In the genomic region with DNA sequence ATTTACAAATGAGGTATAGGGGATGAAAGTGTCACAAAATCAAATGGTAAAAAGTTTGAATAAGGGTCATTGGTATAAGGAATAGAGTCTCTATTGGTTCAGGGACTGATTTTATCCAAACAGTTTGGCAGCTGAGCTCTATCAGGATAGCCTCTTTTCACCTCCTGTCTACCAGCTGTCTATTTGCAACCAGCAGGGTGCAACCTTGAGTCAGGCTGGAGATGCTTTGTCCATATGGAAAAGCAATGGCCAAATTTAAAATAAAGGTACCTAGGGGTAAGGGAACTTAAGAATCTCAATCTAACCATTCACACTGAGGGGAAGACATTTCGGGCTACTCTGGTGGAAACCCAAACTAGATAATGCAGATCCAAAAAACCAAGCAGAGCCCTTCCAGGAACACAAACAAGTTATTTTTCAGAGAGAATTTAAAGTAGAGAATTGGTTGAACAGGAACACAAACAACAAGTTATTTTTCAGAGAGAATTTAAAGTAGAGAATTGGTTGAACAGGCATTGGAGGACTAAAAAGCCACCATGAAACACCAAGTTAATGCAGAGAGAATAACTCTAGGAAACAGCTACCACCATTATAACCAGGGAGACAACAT, we compare ENCODE assay signal across 8 cellular contexts. TPM values are rescaled to one million over a fixed set of nuclear protein-coding genes. Genes with fewer than 3 reads are reported as not detected.
DNase-seq lines count a peak whose midpoint lies in the region; ATAC-seq and TF ChIP-seq lines count a peak whose summit lies in the region.

No MANE protein-coding gene starts in this region.

- peaks cover 29% of the 10 kb centered on the region for H3K36me3 Mint-ChIP-seq in WTC11

- no peak; the same call in 1 of the 2 replicates for TF ChIP-seq CTCF in WTC11 (IDR thresholded peaks at IDR 0.05)

- peaks cover 54% of the 10 kb centered on the region for H3K9me3 Mint-ChIP-seq in WTC11

- CTCF ChIA-PET in WTC11 (lab: Charles Lee): interaction anchor here (0.6 to 1.6 kb wide), 8 partner anchors 8 to 768 kb away, joined by 3 to 4 read pairs (median 3); no protein-coding TSS in a partner anchor

- H3K27ac Mint-ChIP-seq in WTC11: no peak overlapping the region

- in situ Hi-C loops in G401 (cut with HindIII; ENCODE audit: low sequenced_read_pairs): no loop called here

- POLR2A ChIA-PET in WTC11 (lab: Charles Lee): no interaction called here

- peaks cover 6% of the 10 kb centered on the region; the same call in 1 of the 2 replicates for H3K27me3 Mint-ChIP-seq in WTC11 (ENCODE audit: low read depth)

- DNase-seq in G401 (ENCODE audit: low spot score) (peak; percentile 79), Kasumi-1 (lab: John Stamatoyannopoulos, UW) (peak; percentile 20 to 67), WTC11 (ENCODE audit: low spot score) (peak; percentile 20), myocyte (ENCODE audit: low read depth) (peak; percentile 1), DMS79 (lab: John Stamatoyannopoulos, UW) (no peak), NOMO-1 (lab: John Stamatoyannopoulos, UW; ENCODE audit: unreplicated experiment in 2 of 2) (no peak), glomerular visceral epithelial cell (ENCODE audit: extremely low spot score) (no peak)
- no peak for DNase-seq in effector CD8-positive, alpha-beta T cell (lab: John Stamatoyannopoulos, UW)

- H3K4me1 Mint-ChIP-seq in WTC11: no peaks in the 10 kb centered on the region

- ATAC-seq in WTC11: peak; percentile 34; the same call in 1 of the 2 replicates

- H3K4me3 Mint-ChIP-seq in WTC11: no peak overlapping the region

TF ChIP-seq in WTC11, 78 proteins besides CTCF, POLR2A, EP300 and RAD21 (continues in another document):
- no peak for TF ChIP-seq HMGA2 (CRISPR knock-in tag; IDR thresholded peaks at IDR 0.05)
- TF ChIP-seq CREM (CRISPR knock-in tag; IDR thresholded peaks at IDR 0.05): no peak
- TF ChIP-seq, protein P1, sequence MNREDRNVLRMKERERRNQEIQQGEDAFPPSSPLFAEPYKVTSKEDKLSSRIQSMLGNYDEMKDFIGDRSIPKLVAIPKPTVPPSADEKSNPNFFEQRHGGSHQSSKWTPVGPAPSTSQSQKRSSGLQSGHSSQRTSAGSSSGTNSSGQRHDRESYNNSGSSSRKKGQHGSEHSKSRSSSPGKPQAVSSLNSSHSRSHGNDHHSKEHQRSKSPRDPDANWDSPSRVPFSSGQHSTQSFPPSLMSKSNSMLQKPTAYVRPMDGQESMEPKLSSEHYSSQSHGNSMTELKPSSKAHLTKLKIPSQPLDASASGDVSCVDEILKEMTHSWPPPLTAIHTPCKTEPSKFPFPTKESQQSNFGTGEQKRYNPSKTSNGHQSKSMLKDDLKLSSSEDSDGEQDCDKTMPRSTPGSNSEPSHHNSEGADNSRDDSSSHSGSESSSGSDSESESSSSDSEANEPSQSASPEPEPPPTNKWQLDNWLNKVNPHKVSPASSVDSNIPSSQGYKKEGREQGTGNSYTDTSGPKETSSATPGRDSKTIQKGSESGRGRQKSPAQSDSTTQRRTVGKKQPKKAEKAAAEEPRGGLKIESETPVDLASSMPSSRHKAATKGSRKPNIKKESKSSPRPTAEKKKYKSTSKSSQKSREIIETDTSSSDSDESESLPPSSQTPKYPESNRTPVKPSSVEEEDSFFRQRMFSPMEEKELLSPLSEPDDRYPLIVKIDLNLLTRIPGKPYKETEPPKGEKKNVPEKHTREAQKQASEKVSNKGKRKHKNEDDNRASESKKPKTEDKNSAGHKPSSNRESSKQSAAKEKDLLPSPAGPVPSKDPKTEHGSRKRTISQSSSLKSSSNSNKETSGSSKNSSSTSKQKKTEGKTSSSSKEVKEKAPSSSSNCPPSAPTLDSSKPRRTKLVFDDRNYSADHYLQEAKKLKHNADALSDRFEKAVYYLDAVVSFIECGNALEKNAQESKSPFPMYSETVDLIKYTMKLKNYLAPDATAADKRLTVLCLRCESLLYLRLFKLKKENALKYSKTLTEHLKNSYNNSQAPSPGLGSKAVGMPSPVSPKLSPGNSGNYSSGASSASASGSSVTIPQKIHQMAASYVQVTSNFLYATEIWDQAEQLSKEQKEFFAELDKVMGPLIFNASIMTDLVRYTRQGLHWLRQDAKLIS (CRISPR knock-in tag; IDR thresholded peaks at IDR 0.05; ENCODE audit: borderline replicate concordance): no peak
- TF ChIP-seq, protein P2, sequence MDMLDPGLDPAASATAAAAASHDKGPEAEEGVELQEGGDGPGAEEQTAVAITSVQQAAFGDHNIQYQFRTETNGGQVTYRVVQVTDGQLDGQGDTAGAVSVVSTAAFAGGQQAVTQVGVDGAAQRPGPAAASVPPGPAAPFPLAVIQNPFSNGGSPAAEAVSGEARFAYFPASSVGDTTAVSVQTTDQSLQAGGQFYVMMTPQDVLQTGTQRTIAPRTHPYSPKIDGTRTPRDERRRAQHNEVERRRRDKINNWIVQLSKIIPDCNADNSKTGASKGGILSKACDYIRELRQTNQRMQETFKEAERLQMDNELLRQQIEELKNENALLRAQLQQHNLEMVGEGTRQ (CRISPR knock-in tag; IDR thresholded peaks at IDR 0.05): no peak
- TF ChIP-seq, protein P3, sequence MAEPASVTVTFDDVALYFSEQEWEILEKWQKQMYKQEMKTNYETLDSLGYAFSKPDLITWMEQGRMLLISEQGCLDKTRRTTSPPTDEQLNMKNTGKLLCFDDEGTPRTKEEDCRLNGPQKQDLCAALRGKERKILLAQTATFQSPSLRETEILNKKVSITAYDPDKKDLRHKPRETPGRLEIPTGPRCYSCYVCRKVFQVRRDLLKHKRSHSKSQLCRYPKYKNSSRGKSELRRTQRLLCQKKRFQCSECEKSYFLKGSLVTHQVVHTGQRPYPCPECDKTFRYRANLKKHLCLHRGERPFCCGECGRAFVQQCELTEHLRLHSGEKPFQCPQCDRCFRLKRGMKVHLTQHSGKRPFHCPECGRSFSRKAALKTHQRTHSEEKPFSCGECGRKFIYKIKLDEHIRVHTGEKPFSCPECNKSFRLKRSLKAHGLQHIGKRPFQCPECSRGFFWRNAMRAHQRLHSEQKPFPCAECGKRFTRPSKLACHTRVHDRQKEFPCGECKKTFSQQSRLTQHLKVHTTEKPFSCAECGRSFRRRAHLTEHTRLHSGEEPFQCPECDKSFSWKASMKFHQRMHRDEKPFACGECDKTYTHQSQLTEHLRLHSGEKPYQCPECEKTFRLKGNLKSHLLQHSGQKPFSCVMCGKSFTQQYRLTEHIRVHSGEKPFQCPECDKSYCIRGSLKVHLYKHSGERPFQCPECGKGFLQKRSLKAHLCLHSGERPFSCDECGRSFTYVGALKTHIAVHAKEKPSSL (CRISPR knock-in tag; conservative IDR thresholded peaks at IDR 0.05): no peak
- TF ChIP-seq FOXP1 (CRISPR knock-in tag; IDR thresholded peaks at IDR 0.05; ENCODE audit: borderline replicate concordance): no peak
- TF ChIP-seq, protein P4, sequence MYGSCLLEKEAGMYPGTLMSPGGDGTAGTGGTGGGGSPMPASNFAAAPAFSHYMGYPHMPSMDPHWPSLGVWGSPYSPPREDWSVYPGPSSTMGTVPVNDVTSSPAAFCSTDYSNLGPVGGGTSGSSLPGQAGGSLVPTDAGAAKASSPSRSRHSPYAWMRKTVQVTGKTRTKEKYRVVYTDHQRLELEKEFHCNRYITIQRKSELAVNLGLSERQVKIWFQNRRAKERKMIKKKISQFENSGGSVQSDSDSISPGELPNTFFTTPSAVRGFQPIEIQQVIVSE (CRISPR knock-in tag; IDR thresholded peaks at IDR 0.05; ENCODE audit: borderline replicate concordance): no peak
- TF ChIP-seq ZNF263 (CRISPR knock-in tag; IDR thresholded peaks at IDR 0.05; ENCODE audit: low read depth): no peak
- TF ChIP-seq, protein P5, sequence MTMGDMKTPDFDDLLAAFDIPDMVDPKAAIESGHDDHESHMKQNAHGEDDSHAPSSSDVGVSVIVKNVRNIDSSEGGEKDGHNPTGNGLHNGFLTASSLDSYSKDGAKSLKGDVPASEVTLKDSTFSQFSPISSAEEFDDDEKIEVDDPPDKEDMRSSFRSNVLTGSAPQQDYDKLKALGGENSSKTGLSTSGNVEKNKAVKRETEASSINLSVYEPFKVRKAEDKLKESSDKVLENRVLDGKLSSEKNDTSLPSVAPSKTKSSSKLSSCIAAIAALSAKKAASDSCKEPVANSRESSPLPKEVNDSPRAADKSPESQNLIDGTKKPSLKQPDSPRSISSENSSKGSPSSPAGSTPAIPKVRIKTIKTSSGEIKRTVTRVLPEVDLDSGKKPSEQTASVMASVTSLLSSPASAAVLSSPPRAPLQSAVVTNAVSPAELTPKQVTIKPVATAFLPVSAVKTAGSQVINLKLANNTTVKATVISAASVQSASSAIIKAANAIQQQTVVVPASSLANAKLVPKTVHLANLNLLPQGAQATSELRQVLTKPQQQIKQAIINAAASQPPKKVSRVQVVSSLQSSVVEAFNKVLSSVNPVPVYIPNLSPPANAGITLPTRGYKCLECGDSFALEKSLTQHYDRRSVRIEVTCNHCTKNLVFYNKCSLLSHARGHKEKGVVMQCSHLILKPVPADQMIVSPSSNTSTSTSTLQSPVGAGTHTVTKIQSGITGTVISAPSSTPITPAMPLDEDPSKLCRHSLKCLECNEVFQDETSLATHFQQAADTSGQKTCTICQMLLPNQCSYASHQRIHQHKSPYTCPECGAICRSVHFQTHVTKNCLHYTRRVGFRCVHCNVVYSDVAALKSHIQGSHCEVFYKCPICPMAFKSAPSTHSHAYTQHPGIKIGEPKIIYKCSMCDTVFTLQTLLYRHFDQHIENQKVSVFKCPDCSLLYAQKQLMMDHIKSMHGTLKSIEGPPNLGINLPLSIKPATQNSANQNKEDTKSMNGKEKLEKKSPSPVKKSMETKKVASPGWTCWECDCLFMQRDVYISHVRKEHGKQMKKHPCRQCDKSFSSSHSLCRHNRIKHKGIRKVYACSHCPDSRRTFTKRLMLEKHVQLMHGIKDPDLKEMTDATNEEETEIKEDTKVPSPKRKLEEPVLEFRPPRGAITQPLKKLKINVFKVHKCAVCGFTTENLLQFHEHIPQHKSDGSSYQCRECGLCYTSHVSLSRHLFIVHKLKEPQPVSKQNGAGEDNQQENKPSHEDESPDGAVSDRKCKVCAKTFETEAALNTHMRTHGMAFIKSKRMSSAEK (CRISPR knock-in tag; IDR thresholded peaks at IDR 0.05; ENCODE audit: borderline replicate concordance): no peak
- TF ChIP-seq, protein P6, sequence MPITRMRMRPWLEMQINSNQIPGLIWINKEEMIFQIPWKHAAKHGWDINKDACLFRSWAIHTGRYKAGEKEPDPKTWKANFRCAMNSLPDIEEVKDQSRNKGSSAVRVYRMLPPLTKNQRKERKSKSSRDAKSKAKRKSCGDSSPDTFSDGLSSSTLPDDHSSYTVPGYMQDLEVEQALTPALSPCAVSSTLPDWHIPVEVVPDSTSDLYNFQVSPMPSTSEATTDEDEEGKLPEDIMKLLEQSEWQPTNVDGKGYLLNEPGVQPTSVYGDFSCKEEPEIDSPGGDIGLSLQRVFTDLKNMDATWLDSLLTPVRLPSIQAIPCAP (CRISPR knock-in tag; IDR thresholded peaks at IDR 0.05): no peak
- TF ChIP-seq ZNF416 (CRISPR knock-in tag; IDR thresholded peaks at IDR 0.05): no peak
- no peak for TF ChIP-seq ATF1 (CRISPR knock-in tag; IDR thresholded peaks at IDR 0.05)
- no peak for TF ChIP-seq SP1 (CRISPR knock-in tag; conservative IDR thresholded peaks at IDR 0.05)

RNA-seq across cellular contexts. Expression of a gene that starts 12.6 kb away (rescaled TPM):
- not detected in 2 replicates for total RNA-seq in G401 (2014; rRNA removed; shearing (Covaris generic))
- 0.32 to 0.90 TPM (median 0.87 TPM) in 3 replicates for total RNA-seq in WTC11 (2021)
- total RNA-seq in myocyte: not detected in 2 replicates
- polyA plus RNA-seq in myocyte (2012): not detected

Comparison
In these comparisons a context has a peak if more than half of its experiments do, and no peak if none do; other contexts are left out.
1. DNase-seq: peak in G401 (single experiment), Kasumi-1 (2 of 2), WTC11 (single experiment) and myocyte (single experiment); none in DMS79 (single experiment), NOMO-1 (0 of 2), glomerular visceral epithelial cell (single experiment) and effector CD8-positive, alpha-beta T cell (single experiment).